ENCODE assay signal across 25 cellular contexts in the genomic region with DNA sequence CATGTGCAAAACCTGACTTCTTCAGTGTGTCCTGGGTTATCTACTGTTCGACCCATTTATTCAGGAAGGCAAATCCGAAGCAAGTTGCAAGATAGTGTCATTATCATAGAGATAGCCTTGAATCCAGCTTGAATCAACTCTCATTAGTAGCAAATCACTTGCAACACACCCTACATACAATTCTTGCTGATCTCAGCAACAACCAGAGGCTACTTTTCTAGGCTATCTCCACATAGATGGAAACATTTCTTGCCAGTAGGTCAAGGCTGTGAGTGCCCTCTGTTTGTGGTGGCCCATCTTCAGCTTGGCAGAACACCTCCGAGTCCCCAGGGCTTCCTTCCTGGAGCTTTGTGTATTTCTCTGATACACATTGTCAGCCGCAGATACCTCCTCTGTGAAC.
"Had no signal": no experiment of that assay in that cellular context is flagged by ENCODE, and none has a peak within 500 bp of the region (broad histone marks: within the 10 kb centered on the region; RNA-seq: fewer than 3 reads in every experiment).

No MANE protein-coding gene starts in this region.

- H3K27ac ChIP-seq: colonic mucosa, epithelial cell of prostate, esophagus squamous epithelium, gastrocnemius medialis, left lung, lower lobe of right lung had no signal

- FAIRE-seq: endometrium, islet of Langerhans, keratinocyte had no signal

- H3K9me3 ChIP-seq: colonic mucosa, esophagus squamous epithelium, gastrocnemius medialis, heart right ventricle, left lung, lower lobe of right lung, mucosa of descending colon had no signal

- DNase-seq: colonic mucosa; cortex of kidney; effector CD8-positive, alpha-beta T cell; effector memory CD8-positive, alpha-beta T cell; endodermal cell; erythroblast; esophagus squamous epithelium; foreskin fibroblast; foreskin melanocyte; gastrocnemius medialis; glutamatergic neuron; head of caudate nucleus; heart right ventricle; hippocampal formation; left cardiac atrium; left lung; left ventricle myocardium superior; lower lobe of right lung; mesenchymal stem cell; mucosa of descending colon; naive B cell had no signal

- H3K4me3 ChIP-seq: colonic mucosa, esophagus squamous epithelium, gastrocnemius medialis, heart right ventricle, left lung, lower lobe of right lung, mucosa of descending colon had no signal

- H3K4me1 ChIP-seq: colonic mucosa had no signal

- ATAC-seq: effector memory CD8-positive, alpha-beta T cell; gastrocnemius medialis; heart right ventricle; left cardiac atrium; left lung; left ventricle myocardium superior; lower lobe of right lung; mucosa of descending colon had no signal

- H3K36me3 ChIP-seq: colonic mucosa, esophagus squamous epithelium, gastrocnemius medialis, heart right ventricle, left lung, lower lobe of right lung had no signal

- H3K27me3 ChIP-seq: colonic mucosa, esophagus squamous epithelium, gastrocnemius medialis, heart right ventricle, left lung had no signal
